ENCODE assay signal across 9 cellular contexts in the genomic region with DNA sequence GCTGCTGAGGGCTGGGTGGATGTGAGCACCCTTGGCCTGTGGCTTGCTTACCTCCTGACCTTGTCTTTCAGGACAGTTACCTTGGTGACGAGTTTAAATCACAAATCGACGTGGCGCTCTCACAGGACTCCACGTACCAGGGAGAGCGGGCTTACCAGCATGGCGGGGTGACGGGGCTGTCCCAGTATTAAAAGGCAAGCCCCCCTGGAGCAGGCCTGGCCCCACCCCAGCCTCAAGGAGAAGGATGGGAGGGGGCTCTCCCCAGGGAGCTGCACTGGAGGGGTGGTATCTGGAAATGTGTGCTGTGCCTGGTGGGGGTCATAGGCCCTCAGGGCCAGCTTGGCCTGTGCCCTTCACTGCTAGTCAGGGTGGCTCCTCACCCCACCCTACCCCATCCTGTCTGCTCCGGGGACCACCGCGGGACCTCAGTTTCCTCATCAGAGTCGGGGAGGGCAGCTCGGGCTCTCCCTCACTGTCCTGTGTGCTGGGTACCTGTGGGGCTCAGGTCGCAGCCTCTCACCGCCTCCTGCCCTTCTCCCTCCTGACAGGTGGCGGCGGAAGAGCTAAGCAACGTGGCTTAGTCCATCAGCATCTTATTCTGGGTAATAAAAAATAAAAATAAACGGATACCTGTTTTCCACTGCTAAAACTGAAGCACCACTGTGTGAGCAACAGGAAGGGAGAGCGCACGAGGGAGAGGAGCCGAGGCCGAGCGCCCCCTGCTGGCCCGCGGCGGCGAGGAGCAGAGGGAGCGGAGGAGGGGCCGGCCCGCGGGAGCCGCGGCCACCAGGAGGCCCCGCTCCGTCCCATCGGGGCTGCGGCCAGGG. TPM values are rescaled to one million over a fixed set of nuclear protein-coding genes. Genes with fewer than 3 reads are reported as not detected.
DNase-seq lines count a peak whose midpoint lies in the region; ATAC-seq and TF ChIP-seq lines count a peak whose summit lies in the region.
"Had no signal": no experiment of that assay in that cellular context is flagged by ENCODE, and none has a peak within 500 bp of the region (broad histone marks: within the 10 kb centered on the region; RNA-seq: fewer than 3 reads in every experiment).

No MANE protein-coding gene starts in this region.

- H3K9me3 Mint-ChIP-seq in activated CD4-positive, alpha-beta T cell treated with anti-CD3 and anti-CD28 coated beads, Interleukin-2, amount 10 ng/mL, durations not matched to agents 7 days and 5 days, result no peaks in the 10 kb centered on the region
- H3K9me3 Mint-ChIP-seq: T-helper 1 cell treated with Interleukin-12 subunit alpha and Interleukin-12 subunit beta and Interleukin-4 antibody, amounts not matched to agents 30 μg/mL and 1 μg/mL, for 36 hours had no signal

- H4K20me1 ChIP-seq in Loucy (ENCODE audit: insufficient read depth, low read length, poor library complexity, severe bottlenecking), result no peaks in the 10 kb centered on the region

- intact Hi-C loops in lower lobe of right lung (cut with DNase I) (no loop called here), lower leg skin (cut with DNase I; ENCODE audit: low total_unique reads) (no loop called here)

- H2AFZ ChIP-seq in Loucy (ENCODE audit: low read length), result no peak overlapping the region

- H3K27me3 ChIP-seq in Loucy (ENCODE audit: insufficient read depth, low read length, poor library complexity, severe bottlenecking), result no peaks in the 10 kb centered on the region
- H3K27me3 ChIP-seq in lower lobe of right lung (ENCODE audit: low read depth), result peaks cover 8% of the 10 kb centered on the region

- H3K4me2 ChIP-seq in Loucy (ENCODE audit: low read depth, low read length, poor library complexity, severe bottlenecking), result no peak overlapping the region

- H3K9ac ChIP-seq in Loucy (ENCODE audit: low read depth, low read length, poor library complexity, severe bottlenecking), result no peak overlapping the region

- H3K27me3 Mint-ChIP-seq in activated CD4-positive, alpha-beta T cell treated with anti-CD3 and anti-CD28 coated beads, Interleukin-2, amount 10 ng/mL, durations not matched to agents 7 days and 5 days, result no peaks in the 10 kb centered on the region

- POLR2A ChIA-PET in GM10248 (lab: Yijun Ruan, JAX), result no interaction called here
- POLR2A ChIA-PET in activated CD4-positive, alpha-beta T cell treated with anti-CD3 and anti-CD28 coated beads, Interleukin-2, amount 10 ng/mL, durations not matched to agents 7 days and 5 days (lab: Charles Lee), result no interaction called here

- H3K4me1 ChIP-seq in Loucy (ENCODE audit: insufficient read depth, low read length, poor library complexity, severe bottlenecking), result no peaks in the 10 kb centered on the region
- peaks cover 11% of the 10 kb centered on the region for H3K4me1 ChIP-seq in lower lobe of right lung

- H3K9me2 ChIP-seq in Loucy (replicated peaks; ENCODE audit: low read depth, low read length), result no peaks in the 10 kb centered on the region

- WGBS in lower leg skin, 2 donors, result 43 to 46% methylated on average over 35 to 38 of the region's 38 CpGs

- H3K36me3 Mint-ChIP-seq in activated CD4-positive, alpha-beta T cell treated with anti-CD3 and anti-CD28 coated beads, Interleukin-2, amount 10 ng/mL, durations not matched to agents 7 days and 5 days (ENCODE audit: low read depth), result peaks cover 43% of the 10 kb centered on the region

- H3K9me3 ChIP-seq in Loucy (ENCODE audit: insufficient read depth, low read depth, low read length) (no peaks in the 10 kb centered on the region), lower lobe of right lung (no peaks in the 10 kb centered on the region)

- peaks cover 3% of the 10 kb centered on the region for H3K4me1 Mint-ChIP-seq in activated CD4-positive, alpha-beta T cell treated with anti-CD3 and anti-CD28 coated beads, Interleukin-2, amount 10 ng/mL, durations not matched to agents 7 days and 5 days

- ATAC-seq in lower lobe of right lung, result peak; percentile 81 to 87

- H3F3A ChIP-seq in Loucy (ENCODE audit: low read depth), result no peaks in the 10 kb centered on the region

- DNase-seq in GM10248 (ENCODE audit: extremely low spot score), result peak; percentile 92
- DNase-seq in activated CD4-positive, alpha-beta T cell treated with anti-CD3 and anti-CD28 coated beads, Interleukin-2, amount 10 ng/mL, durations not matched to agents 7 days and 5 days, result peak; percentile 57
- DNase-seq in coronary artery (ENCODE audit: low spot score), result no peak
- peak; percentile 72 for DNase-seq in lower lobe of right lung
- DNase-seq in stimulated activated CD8-positive, alpha-beta memory T cell treated with anti-CD3 and anti-CD28 coated beads, Interleukin-12 subunit alpha, Interleukin-12 subunit beta, amount 100 ng/mL, for 1 hour (ENCODE audit: low read depth), result peak; percentile 24
- no peak for DNase-seq in NCI-H2081 treated with DMSO at 0.1 percent for 48 hours (lab: John Stamatoyannopoulos, UW)
- DNase-seq in lower leg skin (ENCODE audit: low spot score in 2 of 2), result no peak

- H3K4me3 ChIP-seq in Loucy (ENCODE audit: low read length, poor library complexity, severe bottlenecking) (no peak overlapping the region), coronary artery (no peak overlapping the region), lower lobe of right lung (no peak overlapping the region), lower leg skin (ENCODE audit: low read depth, poor library complexity, severe bottlenecking) (no peak overlapping the region)

- H3K79me2 ChIP-seq in Loucy (ENCODE audit: insufficient read depth, low read length), result no peaks in the 10 kb centered on the region

- no peak for TF ChIP-seq POLR2A in lower leg skin (IDR thresholded peaks at IDR 0.05)

- CTCF ChIA-PET in GM10248 (lab: Yijun Ruan, JAX), result interaction anchor here (1.0 to 4.7 kb wide), 10 partner anchors 10 to 277 kb away, joined by 3 to 30 read pairs (median 6); a partner anchor contains a TSS
- CTCF ChIA-PET in activated CD4-positive, alpha-beta T cell treated with anti-CD3 and anti-CD28 coated beads, Interleukin-2, amount 10 ng/mL, durations not matched to agents 7 days and 5 days (lab: Charles Lee), result interaction anchor here (0.5 to 2.6 kb wide), 6 partner anchors 10 to 414 kb away, joined by 3 to 6 read pairs (median 4); a partner anchor contains a TSS

- H3K4me3 Mint-ChIP-seq in activated CD4-positive, alpha-beta T cell treated with anti-CD3 and anti-CD28 coated beads, Interleukin-2, amount 10 ng/mL, durations not matched to agents 7 days and 5 days, result no peak overlapping the region
- H3K4me3 Mint-ChIP-seq: T-helper 1 cell treated with Interleukin-12 subunit alpha and Interleukin-12 subunit beta and Interleukin-4 antibody, amounts not matched to agents 30 μg/mL and 1 μg/mL, for 36 hours had no signal

- H3K27ac ChIP-seq in coronary artery (no peak overlapping the region), lower lobe of right lung (no peak overlapping the region)

- peaks cover 68% of the 10 kb centered on the region; the same call in 1 of the 2 replicates for H3K36me3 ChIP-seq in Loucy (ENCODE audit: insufficient read depth, low read length)
- H3K36me3 ChIP-seq in lower lobe of right lung, result peaks cover 74% of the 10 kb centered on the region

- peak; percentile 93 for TF ChIP-seq CTCF in GM10248 (IDR thresholded peaks at IDR 0.05; ENCODE audit: control extremely low read depth, extremely low read depth, low read depth, missing control alignments)
- peak; percentile 89 for TF ChIP-seq CTCF in Loucy (conservative IDR thresholded peaks at IDR 0.05; ENCODE audit: low read length)
- TF ChIP-seq CTCF in coronary artery (IDR thresholded peaks at IDR 0.05), result peak; percentile 96
- peak; percentile 99 for TF ChIP-seq CTCF in lower lobe of right lung (IDR thresholded peaks at IDR 0.05)
- peak in 1 of 3 donors; percentile 53 for TF ChIP-seq CTCF in lower leg skin (IDR thresholded peaks at IDR 0.05)

- H3K27ac Mint-ChIP-seq in activated CD4-positive, alpha-beta T cell treated with anti-CD3 and anti-CD28 coated beads, Interleukin-2, amount 10 ng/mL, durations not matched to agents 7 days and 5 days, result no peak overlapping the region
- H3K27ac Mint-ChIP-seq: T-helper 1 cell treated with Interleukin-12 subunit alpha and Interleukin-12 subunit beta and Interleukin-4 antibody, amounts not matched to agents 30 μg/mL and 1 μg/mL, for 36 hours had no signal

RNA-seq across cellular contexts. Expression of a gene that starts 29.8 kb away (rescaled TPM):
- total RNA-seq in activated CD4-positive, alpha-beta T cell treated with anti-CD3 and anti-CD28 coated beads, Interleukin-2, amount 10 ng/mL, durations not matched to agents 7 days and 5 days, result not detected
- not detected for total RNA-seq in lower lobe of right lung
- total RNA-seq in lower leg skin, result under 1 TPM in 2 of 4 donors, not detected in 2; 0.39 to 0.57 TPM

RNA-seq across cellular contexts. Expression of a gene that starts 34.4 kb away (rescaled TPM):
- total RNA-seq in activated CD4-positive, alpha-beta T cell treated with anti-CD3 and anti-CD28 coated beads, Interleukin-2, amount 10 ng/mL, durations not matched to agents 7 days and 5 days, result 10 to 100 TPM; 89.4 to 97.3 TPM
- total RNA-seq in lower lobe of right lung (75.8 TPM), lower leg skin (100 to 1,000 TPM in 3 of 4 donors, 10 to 100 TPM in 1; 91.6 to 116 (median 102) TPM)

RNA-seq across cellular contexts. Expression of a gene that starts 53.0 kb away (rescaled TPM):
- 100 to 1,000 TPM; 218 to 258 TPM for total RNA-seq in activated CD4-positive, alpha-beta T cell treated with anti-CD3 and anti-CD28 coated beads, Interleukin-2, amount 10 ng/mL, durations not matched to agents 7 days and 5 days
- total RNA-seq in lower lobe of right lung (145 TPM), lower leg skin (100 to 1,000 TPM; 173 to 238 (median 197) TPM)

RNA-seq across cellular contexts. Expression of a gene that starts 53.3 kb away (rescaled TPM):
- 10 to 100 TPM; 40.6 to 50.6 TPM for total RNA-seq in activated CD4-positive, alpha-beta T cell treated with anti-CD3 and anti-CD28 coated beads, Interleukin-2, amount 10 ng/mL, durations not matched to agents 7 days and 5 days
- 32.2 TPM for total RNA-seq in lower lobe of right lung
- 10 to 100 TPM; 50.0 to 87.7 (median 65.5) TPM for total RNA-seq in lower leg skin

Comparison
In these comparisons a context has a peak if more than half of its experiments do, and no peak if none do; other contexts are left out.
1. DNase-seq: peak in GM10248 (single experiment), activated CD4-positive, alpha-beta T cell treated with anti-CD3 and anti-CD28 coated beads, Interleukin-2, amount 10 ng/mL, durations not matched to agents 7 days and 5 days (single experiment), lower lobe of right lung (single experiment) and stimulated activated CD8-positive, alpha-beta memory T cell treated with anti-CD3 and anti-CD28 coated beads, Interleukin-12 subunit alpha, Interleukin-12 subunit beta, amount 100 ng/mL, for 1 hour (single experiment); none in coronary artery (single experiment), NCI-H2081 treated with DMSO at 0.1 percent for 48 hours (single experiment) and lower leg skin (0 of 2).